12 cellular contexts compared by ENCODE assay signal in genomic region chr7:151689196-151689971, GRCh38.
DNase-seq lines count a peak whose midpoint lies in the region; ATAC-seq and TF ChIP-seq lines count a peak whose summit lies in the region.
"Had no signal": no experiment of that assay in that cellular context is flagged by ENCODE, and none has a peak within 500 bp of the region (broad histone marks: within the 10 kb centered on the region; RNA-seq: fewer than 3 reads in every experiment).

No MANE protein-coding gene starts in this region.

- no peak overlapping the region for H3K4me3 Mint-ChIP-seq in HFFc6
- H3K4me3 Mint-ChIP-seq in neural progenitor cell: no peak overlapping the region
- no peak overlapping the region for H3K4me3 Mint-ChIP-seq in osteocyte (ENCODE audit: unreplicated experiment)
- H3K4me3 Mint-ChIP-seq in activated naive CD4-positive, alpha-beta T cell treated with anti-CD3 and anti-CD28 coated beads, Interleukin-2, amount 10 ng/mL, durations not matched to agents 7 days and 5 days: no peak overlapping the region
- H3K4me3 Mint-ChIP-seq: activated T-helper 17 cell treated with anti-CD3 and anti-CD28 coated beads, Interleukin-2, amount 50 U/mL, for 72 hours had no signal

- H3K4me1 ChIP-seq in gastroesophageal sphincter: peaks cover 0 to 56% (median 31%) of the 10 kb centered on the region in 3 donors
- H3K4me1 ChIP-seq in neural progenitor cell: no peaks in the 10 kb centered on the region

- H3K27ac Mint-ChIP-seq in HFFc6 (peak overlapping the region; percentile 99; the same call in 1 of the 2 replicates), neural progenitor cell (no peak overlapping the region), osteocyte (ENCODE audit: unreplicated experiment) (no peak overlapping the region)
- no peak overlapping the region for H3K27ac Mint-ChIP-seq in activated naive CD4-positive, alpha-beta T cell treated with anti-CD3 and anti-CD28 coated beads, Interleukin-2, amount 10 ng/mL, durations not matched to agents 7 days and 5 days
- H3K27ac Mint-ChIP-seq: activated T-helper 17 cell treated with anti-CD3 and anti-CD28 coated beads, Interleukin-2, amount 50 U/mL, for 72 hours had no signal

- H3F3A ChIP-seq in neural progenitor cell (ENCODE audit: low read depth): no peaks in the 10 kb centered on the region

- H3K9me3 Mint-ChIP-seq in HFFc6 (no peaks in the 10 kb centered on the region), neural progenitor cell (no peaks in the 10 kb centered on the region), osteocyte (ENCODE audit: unreplicated experiment) (no peaks in the 10 kb centered on the region)
- H3K9me3 Mint-ChIP-seq in activated naive CD4-positive, alpha-beta T cell treated with anti-CD3 and anti-CD28 coated beads, Interleukin-2, amount 10 ng/mL, durations not matched to agents 7 days and 5 days: no peaks in the 10 kb centered on the region
- H3K9me3 Mint-ChIP-seq: activated T-helper 17 cell treated with anti-CD3 and anti-CD28 coated beads, Interleukin-2, amount 50 U/mL, for 72 hours had no signal

- H3K79me2 ChIP-seq in neural progenitor cell (ENCODE audit: low read depth): no peaks in the 10 kb centered on the region

- no peak overlapping the region for H3K9ac ChIP-seq in neural progenitor cell

- no peaks in the 10 kb centered on the region for H4K20me1 ChIP-seq in neural progenitor cell (ENCODE audit: low read depth)

- no peak for TF ChIP-seq POLR2A in gastroesophageal sphincter (IDR thresholded peaks at IDR 0.05)

- WGBS in gastroesophageal sphincter (ENCODE audit: low coverage in 1 of 2), 2 donors: 20 to 77% methylated on average over 2 to 9 of the region's 22 CpGs

- H3K9me3 ChIP-seq in gastroesophageal sphincter (no peaks in the 10 kb centered on the region), neural progenitor cell (ENCODE audit: low read depth) (no peaks in the 10 kb centered on the region)

- TF ChIP-seq CTCF in HFFc6 (IDR thresholded peaks at IDR 0.05) (no peak), gastroesophageal sphincter (IDR thresholded peaks at IDR 0.05) (no peak), neural progenitor cell (IDR thresholded peaks at IDR 0.05) (no peak), osteocyte (IDR thresholded peaks at IDR 0.05) (no peak)

- H3K36me3 ChIP-seq in gastroesophageal sphincter: no peaks in the 10 kb centered on the region
- no peaks in the 10 kb centered on the region for H3K36me3 ChIP-seq in neural progenitor cell

- DNase-seq in HFFc6 (no peak), NCI-H69 (lab: John Stamatoyannopoulos, UW) (peak; percentile 99), pons (ENCODE audit: low spot score) (peak; percentile 36), neural progenitor cell (ENCODE audit: low spot score) (no peak), osteocyte (ENCODE audit: extremely low spot score, unreplicated experiment) (no peak)
- DNase-seq in activated naive CD4-positive, alpha-beta T cell treated with anti-CD3 and anti-CD28 coated beads, Interleukin-2, amount 10 ng/mL, durations not matched to agents 7 days and 5 days: no peak
- DNase-seq: DND-41; NCI-H1694; stimulated activated CD4-positive, alpha-beta T cell treated with anti-CD3 and anti-CD28 coated beads, Interleukin-15, amount 100 ng/mL, for 24 hours had no signal

- H3K36me3 Mint-ChIP-seq in HFFc6 (ENCODE audit: low read depth) (no peaks in the 10 kb centered on the region), neural progenitor cell (no peaks in the 10 kb centered on the region), osteocyte (ENCODE audit: unreplicated experiment) (no peaks in the 10 kb centered on the region)
- H3K36me3 Mint-ChIP-seq in activated naive CD4-positive, alpha-beta T cell treated with anti-CD3 and anti-CD28 coated beads, Interleukin-2, amount 10 ng/mL, durations not matched to agents 7 days and 5 days: no peaks in the 10 kb centered on the region

- H3K27me3 Mint-ChIP-seq in HFFc6 (ENCODE audit: insufficient read depth) (peaks cover under 1% of the 10 kb centered on the region; the same call in 1 of the 2 replicates), neural progenitor cell (ENCODE audit: insufficient read depth, low read depth) (peaks cover 8% of the 10 kb centered on the region), osteocyte (ENCODE audit: unreplicated experiment) (no peaks in the 10 kb centered on the region)
- H3K27me3 Mint-ChIP-seq in activated naive CD4-positive, alpha-beta T cell treated with anti-CD3 and anti-CD28 coated beads, Interleukin-2, amount 10 ng/mL, durations not matched to agents 7 days and 5 days: no peaks in the 10 kb centered on the region
- H3K27me3 Mint-ChIP-seq: activated T-helper 17 cell treated with anti-CD3 and anti-CD28 coated beads, Interleukin-2, amount 50 U/mL, for 72 hours had no signal

- H3K27ac ChIP-seq in gastroesophageal sphincter: peak overlapping the region in 3 of 4 donors; percentile 36 to 63 (median 41)
- no peak overlapping the region for H3K27ac ChIP-seq in neural progenitor cell

- no peak overlapping the region for H3K4me3 ChIP-seq in gastroesophageal sphincter
- no peak overlapping the region for H3K4me3 ChIP-seq in neural progenitor cell

- no peak overlapping the region for H2AFZ ChIP-seq in neural progenitor cell (replicated peaks)

- H3K27me3 ChIP-seq in gastroesophageal sphincter (no peaks in the 10 kb centered on the region), neural progenitor cell (no peaks in the 10 kb centered on the region)

- CTCF ChIA-PET in activated naive CD4-positive, alpha-beta T cell treated with anti-CD3 and anti-CD28 coated beads, Interleukin-2, amount 10 ng/mL, durations not matched to agents 7 days and 5 days (lab: Charles Lee): no interaction called here

- H3K4me2 ChIP-seq in neural progenitor cell: no peak overlapping the region

- TF ChIP-seq EP300 in gastroesophageal sphincter (IDR thresholded peaks at IDR 0.05): no peak

- ATAC-seq in gastroesophageal sphincter (no peak), HG02870 (IDR thresholded peaks at IDR 0.05; ENCODE audit: unreplicated experiment) (no peak)
- ATAC-seq: activated T-helper 17 cell treated with anti-CD3 and anti-CD28 coated beads, Interleukin-2, amount 50 U/mL, for 72 hours had no signal

- H3K4me1 Mint-ChIP-seq in HFFc6 (ENCODE audit: low read depth) (peaks cover 56% of the 10 kb centered on the region), neural progenitor cell (peaks cover 26% of the 10 kb centered on the region), osteocyte (ENCODE audit: unreplicated experiment) (peaks cover 43% of the 10 kb centered on the region)
- H3K4me1 Mint-ChIP-seq in activated naive CD4-positive, alpha-beta T cell treated with anti-CD3 and anti-CD28 coated beads, Interleukin-2, amount 10 ng/mL, durations not matched to agents 7 days and 5 days: no peaks in the 10 kb centered on the region

Comparison
In these comparisons a context has a peak if more than half of its experiments do, and no peak if none do; other contexts are left out.
1. DNase-seq: peak in NCI-H69 (single experiment) and pons (single experiment); none in HFFc6 (single experiment), neural progenitor cell (single experiment), osteocyte (single experiment) and activated naive CD4-positive, alpha-beta T cell treated with anti-CD3 and anti-CD28 coated beads, Interleukin-2, amount 10 ng/mL, durations not matched to agents 7 days and 5 days (single experiment).